24 cellular contexts compared by ENCODE assay signal in the genomic region with DNA sequence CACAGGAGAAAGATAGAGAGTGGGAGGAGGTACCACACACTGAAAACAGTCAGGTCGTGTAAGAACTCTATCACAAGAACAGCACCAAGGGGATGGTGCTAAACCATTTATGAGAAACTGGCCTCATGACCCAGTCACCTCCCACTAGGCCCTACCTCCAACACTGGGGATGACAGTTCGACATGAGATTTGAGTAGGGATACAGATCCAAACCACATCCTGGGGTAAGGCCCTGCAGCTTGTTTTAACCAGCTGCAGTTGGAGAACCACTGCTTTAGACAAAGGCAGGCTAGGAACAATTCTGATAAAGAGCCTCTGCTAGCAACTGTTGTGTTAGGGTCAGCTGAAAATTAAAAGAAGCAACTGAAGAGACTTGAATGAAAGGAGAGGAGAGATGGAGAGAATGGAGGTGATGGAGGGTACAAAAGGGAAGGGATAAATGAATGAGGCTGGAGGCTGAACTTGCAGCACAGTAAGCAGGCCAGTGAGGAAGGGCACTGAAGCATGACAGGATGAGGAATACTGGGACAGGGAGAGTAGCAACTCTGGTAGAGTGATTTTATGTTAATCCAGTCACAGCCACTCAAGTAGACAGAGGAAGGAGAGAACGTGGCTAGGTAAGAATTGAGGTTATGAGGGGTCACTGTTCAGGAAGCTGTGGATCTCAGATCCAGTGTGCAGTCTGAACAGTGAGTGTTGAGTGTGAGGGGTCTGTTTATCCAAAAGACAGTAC.
"Had no signal": no experiment of that assay in that cellular context is flagged by ENCODE, and none has a peak within 500 bp of the region (broad histone marks: within the 10 kb centered on the region; RNA-seq: fewer than 3 reads in every experiment).

No MANE protein-coding gene starts in this region.

- FAIRE-seq: kidney, pancreas had no signal

- H3K36me3 ChIP-seq: ascending aorta, cardiac muscle cell, pancreas, right atrium auricular region had no signal

- H3K27ac ChIP-seq: ascending aorta, cardiac muscle cell, coronary artery, dorsolateral prefrontal cortex, heart left ventricle, left ventricle myocardium inferior, pancreas, psoas muscle, right atrium auricular region, transverse colon had no signal

- H3K27me3 ChIP-seq: ascending aorta, cardiac muscle cell, dorsolateral prefrontal cortex, heart left ventricle, pancreas, right atrium auricular region, transverse colon had no signal

- DNase-seq: activated CD4-positive, alpha-beta T cell treated with anti-CD3 and anti-CD28 coated beads for 48 hours; activated CD4-positive, alpha-beta T cell treated with anti-CD3 and anti-CD28 coated beads, Interleukin-2, amount 50 U/mL, for 48 hours; activated CD8-positive, alpha-beta memory T cell treated with anti-CD3 and anti-CD28 coated beads for 24 hours; activated effector memory CD4-positive, alpha-beta T cell treated with Interleukin-2 at 50 U/mL for 16 hours; activated naive CD4-positive, alpha-beta T cell treated with anti-CD3 and anti-CD28 coated beads for 36 hours; activated naive CD8-positive, alpha-beta T cell treated with anti-CD3 and anti-CD28 coated beads, Interleukin-2, amount 10 ng/mL, durations not matched to agents 7 days and 5 days; dorsolateral prefrontal cortex; effector memory CD4-positive, alpha-beta T cell; foreskin fibroblast; heart left ventricle; hypothalamus; immature natural killer cell; kidney; left ventricle myocardium inferior; pancreas; psoas muscle; stimulated activated naive CD4-positive, alpha-beta T cell treated with Interleukin-2 at 50 U/mL for 16 hours; T-helper 1 cell; transverse colon had no signal

- H3K4me1 ChIP-seq: ascending aorta, heart left ventricle, pancreas, psoas muscle, right atrium auricular region, transverse colon had no signal

- ATAC-seq: heart left ventricle, pancreas, psoas muscle had no signal

- H3K4me3 ChIP-seq: ascending aorta, cardiac muscle cell, coronary artery, dorsolateral prefrontal cortex, heart left ventricle, left ventricle myocardium inferior, lung, pancreas, psoas muscle, right atrium auricular region, transverse colon had no signal

- H3K9me3 ChIP-seq: ascending aorta, heart left ventricle, left ventricle myocardium inferior, pancreas, psoas muscle, right atrium auricular region, transverse colon had no signal
